8 cellular contexts compared by ENCODE assay signal in the genomic region with DNA sequence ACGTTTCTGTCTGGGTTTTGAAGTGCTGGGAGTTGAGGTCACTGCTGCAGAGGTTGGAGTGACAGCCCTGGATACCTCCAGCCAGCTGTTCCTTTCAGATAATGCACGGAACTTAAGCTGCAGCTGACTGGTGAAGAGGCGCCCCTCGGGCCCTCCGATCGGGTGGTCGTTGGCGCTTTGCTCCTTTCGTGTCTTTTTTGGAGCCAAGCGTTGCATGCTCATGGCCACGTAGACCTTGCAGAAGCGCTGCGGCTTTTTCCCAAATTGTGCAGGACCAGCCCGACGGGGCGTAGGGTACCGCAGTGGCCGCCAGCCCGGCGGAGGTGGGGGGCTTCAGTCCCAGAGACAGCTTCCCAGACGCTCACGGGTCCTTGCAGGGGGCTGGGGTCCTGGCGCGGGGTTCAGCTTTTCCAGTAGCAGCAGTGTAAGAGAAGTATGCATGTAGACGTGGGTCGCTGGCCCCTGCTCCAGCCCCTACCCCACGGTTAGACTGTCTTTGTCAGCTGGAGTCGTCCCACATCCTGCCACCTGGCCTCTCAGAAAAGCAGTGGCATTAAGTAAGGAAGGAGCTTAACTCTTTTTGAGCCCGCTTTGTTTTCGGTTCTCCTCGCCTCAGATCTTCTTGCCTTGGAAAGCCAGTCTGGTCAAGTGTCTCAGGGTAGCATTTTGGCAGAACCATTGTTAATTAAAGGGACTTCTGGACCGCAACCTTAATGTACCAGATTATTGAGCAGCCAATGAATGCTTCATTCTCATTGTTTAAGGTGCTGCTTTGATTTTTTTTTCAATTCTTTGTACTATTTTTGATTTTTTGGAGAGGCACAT. TPM values are rescaled to one million over a fixed set of nuclear protein-coding genes. Genes with fewer than 3 reads are reported as not detected.
DNase-seq lines count a peak whose midpoint lies in the region; ATAC-seq and TF ChIP-seq lines count a peak whose summit lies in the region.

No MANE protein-coding gene starts in this region.

- peak; percentile 35 for TF ChIP-seq POLR2A in right lobe of liver (IDR thresholded peaks at IDR 0.05)
- no peak for TF ChIP-seq POLR2A in testis (IDR thresholded peaks at IDR 0.05)

- H3K27me3 Mint-ChIP-seq in dendritic cell treated with granulocyte-macrophage colony-stimulating factor and Interleukin-4, amounts not matched to agents 40 ng/mL and 50 ng/mL, for 4 days: peaks cover 2% of the 10 kb centered on the region

- peaks cover 54% of the 10 kb centered on the region for H3K4me1 Mint-ChIP-seq in dendritic cell treated with granulocyte-macrophage colony-stimulating factor and Interleukin-4, amounts not matched to agents 40 ng/mL and 50 ng/mL, for 4 days (ENCODE audit: low read depth)

- H3K36me3 ChIP-seq in right lobe of liver (no peaks in the 10 kb centered on the region), testis (ENCODE audit: low read depth, missing control alignments) (no peaks in the 10 kb centered on the region)

- H3K9me3 ChIP-seq in right lobe of liver (no peaks in the 10 kb centered on the region), testis (no peaks in the 10 kb centered on the region)

- 1% methylated on average over 5 of the region's 32 CpGs for WGBS in right lobe of liver (ENCODE audit: insufficient coverage, low coverage, low lambda C conversion rate, missing lambda C conversion rate)
- 0 to 2% methylated on average over 22 to 32 of the region's 32 CpGs for WGBS in testis, 2 donors

- H3K4me3 Mint-ChIP-seq in dendritic cell treated with granulocyte-macrophage colony-stimulating factor and Interleukin-4, amounts not matched to agents 40 ng/mL and 50 ng/mL, for 4 days: peak overlapping the region; percentile 94

- H3K4me1 ChIP-seq in right lobe of liver: peaks cover 0 to 41% (median 7%) of the 10 kb centered on the region in 4 donors
- peaks cover 21% of the 10 kb centered on the region for H3K4me1 ChIP-seq in testis

- ATAC-seq in HG03280 (IDR thresholded peaks at IDR 0.05; ENCODE audit: unreplicated experiment) (peak; percentile 5), right lobe of liver (peak; percentile 17 to 38 (median 30)), HG02623 (IDR thresholded peaks at IDR 0.05; ENCODE audit: unreplicated experiment) (no peak)

- intact Hi-C loops in dendritic cell treated with granulocyte-macrophage colony-stimulating factor and Interleukin-4, amounts not matched to agents 40 ng/mL and 50 ng/mL, for 4 days (cut with micrococcal nuclease): loop anchor here (2.0 to 5.0 kb wide), 3 partner anchors 21 to 77 kb away; no protein-coding TSS in a partner anchor
- intact Hi-C loops in right lobe of liver (cut with DNase I) (loop anchor here (5.0 to 10.0 kb wide), 2 partner anchors 143 to 161 kb away; no protein-coding TSS in a partner anchor), testis (cut with DNase I; ENCODE audit: low total_unique reads) (loop anchor here (5.0 to 10.0 kb wide), 2 partner anchors 63 to 161 kb away; no protein-coding TSS in a partner anchor)

- H3K9me3 Mint-ChIP-seq in dendritic cell treated with granulocyte-macrophage colony-stimulating factor and Interleukin-4, amounts not matched to agents 40 ng/mL and 50 ng/mL, for 4 days: no peaks in the 10 kb centered on the region

- H3K4me3 ChIP-seq in right lobe of liver (peak overlapping the region; percentile 71 to 87 (median 76)), testis (peak overlapping the region; percentile 91 to 96)

- H3K27ac ChIP-seq in right lobe of liver (peak overlapping the region; percentile 93 to 97 (median 95)), testis (peak overlapping the region; percentile 88 to 90)

- peaks cover 55% of the 10 kb centered on the region for H3K36me3 Mint-ChIP-seq in dendritic cell treated with granulocyte-macrophage colony-stimulating factor and Interleukin-4, amounts not matched to agents 40 ng/mL and 50 ng/mL, for 4 days (ENCODE audit: low read depth)

- TF ChIP-seq CTCF in right lobe of liver (IDR thresholded peaks at IDR 0.05) (no peak), testis (IDR thresholded peaks at IDR 0.05) (no peak)

- H3K27me3 ChIP-seq in right lobe of liver (no peaks in the 10 kb centered on the region), testis (no peaks in the 10 kb centered on the region)

- peak overlapping the region; percentile 96 for H3K27ac Mint-ChIP-seq in dendritic cell treated with granulocyte-macrophage colony-stimulating factor and Interleukin-4, amounts not matched to agents 40 ng/mL and 50 ng/mL, for 4 days

- DNase-seq in DMS 273 (lab: John Stamatoyannopoulos, UW; ENCODE audit: unreplicated experiment): peak; percentile 22
- no peak for DNase-seq in DMS 273 treated with DMSO at 0.1 percent for 48 hours (lab: John Stamatoyannopoulos, UW)
- DNase-seq in SW480 (ENCODE audit: low spot score): peak; percentile 19
- peak; percentile 48 to 67 (median 57) for DNase-seq in right lobe of liver
- DNase-seq in testis: peak; percentile 41

RNA-seq across cellular contexts. Expression of a gene that starts 0.8 kb away (rescaled TPM):
- total RNA-seq in right lobe of liver (10 to 100 TPM in 5 of 6 experiments, 1 to 10 TPM in 1; 8.3 to 38.1 (median 13.6) TPM), testis (10 to 100 TPM; 12.6 to 15.2 TPM)
- polyA plus RNA-seq in testis (ENCODE audit: insufficient read depth, low read depth, low replicate concordance): 25.1 TPM
